In genomic region chr1:1059494-1060280, GRCh38 we compare ENCODE assay signal across 8 cellular contexts.
DNase-seq lines count a peak whose midpoint lies in the region; ATAC-seq lines count a peak whose summit lies in the region.

No MANE protein-coding gene starts in this region.

- peak; percentile 76 for DNase-seq in NCI-H1436 (lab: John Stamatoyannopoulos, UW)
- no peak for DNase-seq in NCI-H1436 treated with DMSO at 0.1 percent for 48 hours (lab: John Stamatoyannopoulos, UW)
- DNase-seq in NCI-H2081 treated with DMSO at 0.1 percent for 48 hours (lab: John Stamatoyannopoulos, UW), result peak; percentile 5
- DNase-seq in activated CD4-positive, CD25-positive, alpha-beta regulatory T cell treated with anti-CD3 and anti-CD28 coated beads, Interleukin-2, amount 50 U/mL, for 16 hours (ENCODE audit: low read depth, low spot score), result peak; percentile 80
- DNase-seq in central memory CD4-positive, alpha-beta T cell, result peak; percentile 82
- DNase-seq in kidney glomerular epithelial cell (lab: John Stamatoyannopoulos, UW), result peak; percentile 21
- peak; percentile 80 to 92 (median 88) for DNase-seq in stimulated activated CD4-positive, alpha-beta T cell treated with anti-CD3 and anti-CD28 coated beads, Interleukin-1b, Interleukin-23, amount 100 ng/mL, for 24 hours (ENCODE audit: low read depth in 4 of 4, low spot score in 1 of 4)

- peak; percentile 76 for ATAC-seq in HG02798 (IDR thresholded peaks at IDR 0.05; ENCODE audit: poor library complexity, unreplicated experiment)
